In genomic region chr4:186587416-186588018, GRCh38 we compare ENCODE assay signal across 8 cellular contexts. TPM values are rescaled to one million over a fixed set of nuclear protein-coding genes. Genes with fewer than 3 reads are reported as not detected.
DNase-seq lines count a peak whose midpoint lies in the region; ATAC-seq, FAIRE-seq and TF ChIP-seq lines count a peak whose summit lies in the region.

No MANE protein-coding gene starts in this region.

- DNase-seq in Caki2 (ENCODE audit: low read depth), result peak; percentile 27
- DNase-seq in GM19239 (ENCODE audit: insufficient read length, low spot score), result peak; percentile 39
- DNase-seq in HT1080 (ENCODE audit: low read depth), result peak; percentile 47
- DNase-seq in central memory CD4-positive, alpha-beta T cell, result peak; percentile 21
- DNase-seq in left kidney (ENCODE audit: low read depth, low spot score), result peak; percentile 70
- DNase-seq in stimulated activated CD4-positive, alpha-beta T cell treated with anti-CD3 and anti-CD28 coated beads, TNF-alpha, amount 100 ng/mL, for 24 hours (ENCODE audit: low read depth in 3 of 3), result peak; percentile 24 to 55 (median 27)

- TF ChIP-seq CTCF in VCaP (conservative IDR thresholded peaks at IDR 0.05), result peak; percentile 93

- H3K27ac ChIP-seq in VCaP, result no peak overlapping the region

- ATAC-seq in GM18873 (IDR thresholded peaks at IDR 0.05; ENCODE audit: low FRiP score, unreplicated experiment), result no peak

- in situ Hi-C loops in Caki2 (cut with HindIII; ENCODE audit: low pct_unique_long_range_greater_than_20kb, low sequenced_read_pairs), result no loop called here

- FAIRE-seq in GM19239 (lab: Jason Lieb, UNC), result no peak

RNA-seq across cellular contexts. Expression of gene MTNR1A, which starts 32.1 kb away (rescaled TPM):
- total RNA-seq in Caki2 (2014; rRNA removed; shearing (Covaris generic); ENCODE audit: low replicate concordance), result 0.20 TPM in 1 of 2 replicates, not detected in the other
- not detected in 2 replicates for total RNA-seq in HT1080 (2014; rRNA removed; shearing (Covaris generic))
- polyA plus RNA-seq in HT1080 (2015; cell fraction: cytosol; rRNA removed), result not detected in 2 replicates
- not detected in 2 replicates for polyA plus RNA-seq in HT1080 (2015; cell fraction: nucleus; rRNA removed)
